Comparison of ENCODE assay signal across 14 cellular contexts in the genomic region with DNA sequence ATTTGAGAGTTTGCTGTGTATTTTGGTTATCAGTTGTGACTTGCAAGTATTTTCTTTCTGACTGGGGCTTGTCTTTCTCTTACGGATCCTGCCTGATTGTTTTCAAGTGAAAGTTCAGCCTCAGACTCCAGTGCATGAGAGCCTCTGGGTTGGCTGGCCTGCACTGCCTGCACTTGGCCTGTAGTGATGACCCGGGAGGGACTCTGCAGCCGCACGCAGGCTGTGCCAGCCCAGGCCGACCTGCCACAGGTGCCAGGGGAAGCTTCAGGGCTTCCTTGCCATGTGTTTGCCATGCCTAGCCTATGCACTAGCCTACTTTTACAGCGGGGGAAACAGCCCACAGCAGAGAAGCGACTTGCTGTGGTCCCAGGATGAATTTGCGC.
DNase-seq lines count a peak whose midpoint lies in the region; ATAC-seq and TF ChIP-seq lines count a peak whose summit lies in the region.
"Had no signal": no experiment of that assay in that cellular context is flagged by ENCODE, and none has a peak within 500 bp of the region (broad histone marks: within the 10 kb centered on the region; RNA-seq: fewer than 3 reads in every experiment).

No MANE protein-coding gene starts in this region.

- H3K9ac ChIP-seq in mucosa of rectum (ENCODE audit: low read depth in 1 of 2, low read length in 2 of 2) = peak overlapping the region; percentile 24 to 58
- H3K9ac ChIP-seq: KMS-11 had no signal

- no peaks in the 10 kb centered on the region for H3K9me3 ChIP-seq in mucosa of rectum (ENCODE audit: control insufficient read depth in 2 of 2, low read length in 2 of 2)
- no peaks in the 10 kb centered on the region for H3K9me3 ChIP-seq in upper lobe of left lung

- 83 to 87% methylated on average over 2 to 8 of the region's 8 CpGs for WGBS in upper lobe of left lung, 2 donors

- H3K4me1 Mint-ChIP-seq in brain = peaks cover 52% of the 10 kb centered on the region

- TF ChIP-seq CTCF in LNCaP clone FGC (IDR thresholded peaks at IDR 0.05; ENCODE audit: control insufficient read depth, extremely low read depth, insufficient read depth) (0 out of 2 replicates have a peak, but pooled peaks have one; percentile 14), brain (conservative IDR thresholded peaks at IDR 0.05) (no peak), upper lobe of left lung (IDR thresholded peaks at IDR 0.05) (peak in 1 of 6 experiments; percentile 18)

- no peaks in the 10 kb centered on the region for H3K9me3 Mint-ChIP-seq in brain
- H3K9me3 Mint-ChIP-seq: CD4-positive, alpha-beta memory T cell had no signal

- TF ChIP-seq EP300 in upper lobe of left lung (IDR thresholded peaks at IDR 0.05) = no peak

- peaks cover 41% of the 10 kb centered on the region for H3K36me3 Mint-ChIP-seq in brain

- no peak for DNase-seq in LNCaP clone FGC (ENCODE audit: low read depth)
- peak in 1 of 2 donors; percentile 64 for DNase-seq in upper lobe of left lung
- no peak for DNase-seq in SHP77 treated with DMSO at 0.1 percent for 48 hours (lab: John Stamatoyannopoulos, UW)
- DNase-seq in T-helper 2 cell = no peak
- DNase-seq: activated CD4-positive, alpha-beta T cell treated with anti-CD3 and anti-CD28 coated beads, Interleukin-2, amount 50 U/mL, for 4 hours; CD4-positive, alpha-beta memory T cell; effector CD4-positive, alpha-beta T cell; GF-D8; stimulated activated CD4-positive, alpha-beta T cell treated with anti-CD3 and anti-CD28 coated beads, Interleukin-2, amount 100 ng/mL, for 48 hours; T-helper 9 cell had no signal

- no peaks in the 10 kb centered on the region for H3K27me3 ChIP-seq in mucosa of rectum (ENCODE audit: control insufficient read depth in 2 of 2, insufficient read depth in 2 of 2, low read length in 2 of 2)
- H3K27me3 ChIP-seq in upper lobe of left lung = no peaks in the 10 kb centered on the region

- no peak overlapping the region for H3K4me3 Mint-ChIP-seq in brain
- H3K4me3 Mint-ChIP-seq: CD4-positive, alpha-beta memory T cell had no signal

- peak overlapping the region; percentile 12 to 93 (median 83) for H3K27ac Mint-ChIP-seq in brain

- TF ChIP-seq POLR2A in upper lobe of left lung (IDR thresholded peaks at IDR 0.05) = no peak

- ATAC-seq in upper lobe of left lung (ENCODE audit: low FRiP score in 2 of 2) (no peak), HG02970 (IDR thresholded peaks at IDR 0.05; ENCODE audit: low FRiP score, unreplicated experiment) (no peak)

- H3K4me3 ChIP-seq in LNCaP clone FGC (ENCODE audit: low read depth, low read length) = peak overlapping the region; percentile 7; the same call in 1 of the 2 replicates
- H3K4me3 ChIP-seq in mucosa of rectum (ENCODE audit: low read length in 2 of 2) = no peak overlapping the region
- H3K4me3 ChIP-seq in upper lobe of left lung = no peak overlapping the region

- H3K27me3 Mint-ChIP-seq in brain = no peaks in the 10 kb centered on the region
- H3K27me3 Mint-ChIP-seq: CD4-positive, alpha-beta memory T cell had no signal

- peak overlapping the region; percentile 87 to 88 for H3K27ac ChIP-seq in mucosa of rectum (ENCODE audit: low read depth in 2 of 2, low read length in 2 of 2)
- peak overlapping the region in 3 of 4 donors; percentile 28 to 52 (median 42) for H3K27ac ChIP-seq in upper lobe of left lung
- H3K27ac ChIP-seq: KMS-11 had no signal

- peaks cover 7 to 16% of the 10 kb centered on the region in 2 donors for H3K36me3 ChIP-seq in mucosa of rectum (ENCODE audit: control insufficient read depth in 2 of 2, insufficient read depth in 2 of 2, low read length in 2 of 2)
- peaks cover 6 to 53% (median 34%) of the 10 kb centered on the region in 4 donors for H3K36me3 ChIP-seq in upper lobe of left lung

- H3K4me1 ChIP-seq in mucosa of rectum (ENCODE audit: control insufficient read depth in 2 of 2, insufficient read depth in 2 of 2, low read length in 2 of 2) (peaks cover 37 to 41% of the 10 kb centered on the region in 2 donors), upper lobe of left lung (peaks cover 26 to 46% (median 31%) of the 10 kb centered on the region in 4 donors)
